Comparison of ENCODE assay signal across 8 cellular contexts in the genomic region with DNA sequence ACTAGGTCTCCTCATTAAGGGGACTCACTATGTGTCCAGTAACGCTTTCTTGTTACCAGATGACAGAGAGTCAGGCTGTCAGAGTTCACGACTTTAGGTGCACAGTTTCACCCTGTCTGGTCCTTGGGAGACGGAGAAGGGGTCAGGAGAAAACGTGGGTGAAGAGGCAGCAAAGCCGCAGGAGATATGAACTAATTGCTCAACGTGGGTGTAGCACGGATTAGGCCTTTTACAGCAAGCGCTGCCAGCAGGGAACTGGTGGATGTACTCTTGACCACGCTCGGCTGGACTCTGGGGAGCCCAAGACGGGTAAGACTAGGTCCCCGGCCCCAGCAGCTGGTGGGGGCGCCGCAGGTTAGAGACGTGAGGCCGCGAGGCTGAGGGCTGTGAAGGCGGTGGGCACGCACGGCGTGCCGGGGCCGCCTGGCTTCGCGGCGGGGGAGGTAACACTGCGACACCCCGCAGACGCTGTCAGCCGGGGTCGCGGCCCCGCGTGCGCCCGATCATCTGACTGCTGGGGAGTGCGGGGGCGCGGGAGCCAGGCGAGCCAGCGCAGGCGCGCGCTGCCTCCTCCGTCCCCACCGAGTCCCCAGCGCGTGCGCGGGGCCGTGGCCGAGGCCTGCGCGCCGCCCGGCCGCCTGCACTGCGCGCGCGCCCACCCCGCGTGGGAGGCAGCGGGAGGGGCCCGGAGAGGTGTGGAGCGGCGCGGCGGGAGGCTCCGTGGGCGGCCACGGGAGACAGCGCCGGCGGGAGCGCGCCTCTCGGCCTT. TPM values are rescaled to one million over a fixed set of nuclear protein-coding genes. Genes with fewer than 3 reads are reported as not detected.
A peak's percentile ranks its signal among the peaks of the same experiment; 100 is the strongest.
DNase-seq lines count a peak whose midpoint lies in the region; ATAC-seq and TF ChIP-seq lines count a peak whose summit lies in the region.

A gene with protein sequence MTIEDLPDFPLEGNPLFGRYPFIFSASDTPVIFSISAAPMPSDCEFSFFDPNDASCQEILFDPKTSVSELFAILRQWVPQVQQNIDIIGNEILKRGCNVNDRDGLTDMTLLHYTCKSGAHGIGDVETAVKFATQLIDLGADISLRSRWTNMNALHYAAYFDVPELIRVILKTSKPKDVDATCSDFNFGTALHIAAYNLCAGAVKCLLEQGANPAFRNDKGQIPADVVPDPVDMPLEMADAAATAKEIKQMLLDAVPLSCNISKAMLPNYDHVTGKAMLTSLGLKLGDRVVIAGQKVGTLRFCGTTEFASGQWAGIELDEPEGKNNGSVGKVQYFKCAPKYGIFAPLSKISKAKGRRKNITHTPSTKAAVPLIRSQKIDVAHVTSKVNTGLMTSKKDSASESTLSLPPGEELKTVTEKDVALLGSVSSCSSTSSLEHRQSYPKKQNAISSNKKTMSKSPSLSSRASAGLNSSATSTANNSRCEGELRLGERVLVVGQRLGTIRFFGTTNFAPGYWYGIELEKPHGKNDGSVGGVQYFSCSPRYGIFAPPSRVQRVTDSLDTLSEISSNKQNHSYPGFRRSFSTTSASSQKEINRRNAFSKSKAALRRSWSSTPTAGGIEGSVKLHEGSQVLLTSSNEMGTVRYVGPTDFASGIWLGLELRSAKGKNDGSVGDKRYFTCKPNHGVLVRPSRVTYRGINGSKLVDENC (plus strand): TSS at position 575 of the 769 bp plus-strand sequence. CDS start 5,974 bp downstream, outside the sequence.

- H3K27me3 ChIP-seq in esophagus squamous epithelium: peaks cover 0 to 3% (median 0%) of the 10 kb centered on the region in 4 donors

- intact Hi-C loops in esophagus squamous epithelium (cut with DNase I): no loop called here

- H3K9me3 Mint-ChIP-seq in activated T-cell treated with anti-CD3 and anti-CD28 coated beads, Interleukin-2, amount 50 U/mL, for 72 hours: no peaks in the 10 kb centered on the region
- H3K9me3 Mint-ChIP-seq in naive B cell: no peaks in the 10 kb centered on the region
- H3K9me3 Mint-ChIP-seq in stimulated activated effector memory CD8-positive, alpha-beta T cell treated with anti-CD3 and anti-CD28 coated beads, Interleukin-12 subunit alpha, Interleukin-12 subunit beta, amount 100 ng/mL, for 72 hours: no peaks in the 10 kb centered on the region

- H3K4me3 ChIP-seq in esophagus squamous epithelium: peak within 1 kb of the TSS; percentile 57 to 88 (median 70)

- ATAC-seq in GM21737 (IDR thresholded peaks at IDR 0.05; ENCODE audit: unreplicated experiment): peak; percentile 42
- peak; percentile 73 to 74 for ATAC-seq in activated T-cell treated with anti-CD3 and anti-CD28 coated beads, Interleukin-2, amount 50 U/mL, for 72 hours (replicated peaks in 1 of 2)
- peak; percentile 71 to 77 for ATAC-seq in naive B cell (ENCODE audit: low read depth in 2 of 2)
- ATAC-seq in stimulated activated effector memory CD8-positive, alpha-beta T cell treated with anti-CD3 and anti-CD28 coated beads, Interleukin-12 subunit alpha, Interleukin-12 subunit beta, amount 100 ng/mL, for 72 hours: peak; percentile 78

- H3K4me1 Mint-ChIP-seq in activated T-cell treated with anti-CD3 and anti-CD28 coated beads, Interleukin-2, amount 50 U/mL, for 72 hours (ENCODE audit: low read depth): peaks cover 70% of the 10 kb centered on the region
- H3K4me1 Mint-ChIP-seq in naive B cell: peaks cover 12 to 21% (median 15%) of the 10 kb centered on the region in 3 donors
- peaks cover 58% of the 10 kb centered on the region for H3K4me1 Mint-ChIP-seq in stimulated activated effector memory CD8-positive, alpha-beta T cell treated with anti-CD3 and anti-CD28 coated beads, Interleukin-12 subunit alpha, Interleukin-12 subunit beta, amount 100 ng/mL, for 72 hours

- no peaks in the 10 kb centered on the region for H3K9me3 ChIP-seq in esophagus squamous epithelium

- H3K36me3 ChIP-seq in esophagus squamous epithelium: no peaks in the 10 kb centered on the region

- H3K4me1 ChIP-seq in esophagus squamous epithelium: peaks cover 36 to 70% (median 36%) of the 10 kb centered on the region in 3 donors

- H3K36me3 Mint-ChIP-seq in activated T-cell treated with anti-CD3 and anti-CD28 coated beads, Interleukin-2, amount 50 U/mL, for 72 hours (ENCODE audit: insufficient read depth in 2 of 2): peaks cover 5 to 8% of the 10 kb centered on the region in 2 donors
- H3K36me3 Mint-ChIP-seq in naive B cell: no peaks in the 10 kb centered on the region
- peaks cover 18% of the 10 kb centered on the region for H3K36me3 Mint-ChIP-seq in stimulated activated effector memory CD8-positive, alpha-beta T cell treated with anti-CD3 and anti-CD28 coated beads, Interleukin-12 subunit alpha, Interleukin-12 subunit beta, amount 100 ng/mL, for 72 hours

- H3K4me3 Mint-ChIP-seq in activated T-cell treated with anti-CD3 and anti-CD28 coated beads, Interleukin-2, amount 50 U/mL, for 72 hours: peak within 1 kb of the TSS; percentile 87 to 92
- peak within 1 kb of the TSS; percentile 87 to 97 (median 94) for H3K4me3 Mint-ChIP-seq in naive B cell
- peak within 1 kb of the TSS; percentile 81 for H3K4me3 Mint-ChIP-seq in stimulated activated effector memory CD8-positive, alpha-beta T cell treated with anti-CD3 and anti-CD28 coated beads, Interleukin-12 subunit alpha, Interleukin-12 subunit beta, amount 100 ng/mL, for 72 hours

- WGBS in esophagus squamous epithelium, 2 donors: 12 to 19% methylated on average over 6 to 14 of the region's 78 CpGs

- TF ChIP-seq CTCF in esophagus squamous epithelium (IDR thresholded peaks at IDR 0.05): no peak

- H3K27ac ChIP-seq in esophagus squamous epithelium: peak within 1 kb of the TSS; percentile 96 to 99 (median 98)

- H3K27me3 Mint-ChIP-seq in activated T-cell treated with anti-CD3 and anti-CD28 coated beads, Interleukin-2, amount 50 U/mL, for 72 hours (ENCODE audit: low read depth): no peaks in the 10 kb centered on the region
- peaks cover 25 to 35% (median 28%) of the 10 kb centered on the region in 3 donors for H3K27me3 Mint-ChIP-seq in naive B cell

- peak within 1 kb of the TSS; percentile 92 for H3K27ac Mint-ChIP-seq in activated T-cell treated with anti-CD3 and anti-CD28 coated beads, Interleukin-2, amount 50 U/mL, for 72 hours
- H3K27ac Mint-ChIP-seq in naive B cell: peak within 1 kb of the TSS; percentile 19 to 93 (median 80)
- peak within 1 kb of the TSS; percentile 95 for H3K27ac Mint-ChIP-seq in stimulated activated effector memory CD8-positive, alpha-beta T cell treated with anti-CD3 and anti-CD28 coated beads, Interleukin-12 subunit alpha, Interleukin-12 subunit beta, amount 100 ng/mL, for 72 hours

- peak; percentile 86 for DNase-seq in D341Med (ENCODE audit: low spot score)
- DNase-seq in NCI-H345 (lab: John Stamatoyannopoulos, UW): peak; percentile 24
- DNase-seq in activated T-cell treated with anti-CD3 and anti-CD28 coated beads, Interleukin-2, amount 50 U/mL, for 72 hours: peak; percentile 76 to 82
- no peak for DNase-seq in esophagus squamous epithelium (lab: John Stamatoyannopoulos, UW)
- DNase-seq in naive B cell: peak; percentile 25
- DNase-seq in stimulated activated effector memory CD8-positive, alpha-beta T cell treated with anti-CD3 and anti-CD28 coated beads, Interleukin-12 subunit alpha, Interleukin-12 subunit beta, amount 100 ng/mL, for 72 hours (ENCODE audit: low spot score in 2 of 2): peak; percentile 71 to 82
- no peak for DNase-seq in SW 1271 (lab: John Stamatoyannopoulos, UW)

- TF ChIP-seq POLR2A in esophagus squamous epithelium (IDR thresholded peaks at IDR 0.05): peak in 2 of 4 donors; percentile 37 to 53

RNA-seq across cellular contexts. Expression of the gene that starts here (rescaled TPM):
- 10 to 100 TPM; 25.2 to 28.4 TPM for total RNA-seq in activated T-cell treated with anti-CD3 and anti-CD28 coated beads, Interleukin-2, amount 50 U/mL, for 72 hours
- 10 to 100 TPM; 39.7 to 85.3 (median 46.5) TPM for total RNA-seq in esophagus squamous epithelium
- 1 to 10 TPM; 1.7 to 3.3 (median 2.8) TPM for polyA plus RNA-seq in naive B cell (ENCODE audit: low read depth in 6 of 6)

Comparison
In these comparisons a context has a peak if more than half of its experiments do, and no peak if none do; other contexts are left out.
1. DNase-seq: peak in D341Med (single experiment), NCI-H345 (single experiment), activated T-cell treated with anti-CD3 and anti-CD28 coated beads, Interleukin-2, amount 50 U/mL, for 72 hours (2 of 2), naive B cell (single experiment) and stimulated activated effector memory CD8-positive, alpha-beta T cell treated with anti-CD3 and anti-CD28 coated beads, Interleukin-12 subunit alpha, Interleukin-12 subunit beta, amount 100 ng/mL, for 72 hours (2 of 2); none in esophagus squamous epithelium (single experiment) and SW 1271 (0 of 2).
2. Peak in every context shown above with its lines, with median percentiles within 50 percentile points of each other: ATAC-seq, H3K27ac Mint-ChIP-seq and H3K4me3 Mint-ChIP-seq.